Comparison of ENCODE assay signal across 27 cellular contexts in the genomic region with DNA sequence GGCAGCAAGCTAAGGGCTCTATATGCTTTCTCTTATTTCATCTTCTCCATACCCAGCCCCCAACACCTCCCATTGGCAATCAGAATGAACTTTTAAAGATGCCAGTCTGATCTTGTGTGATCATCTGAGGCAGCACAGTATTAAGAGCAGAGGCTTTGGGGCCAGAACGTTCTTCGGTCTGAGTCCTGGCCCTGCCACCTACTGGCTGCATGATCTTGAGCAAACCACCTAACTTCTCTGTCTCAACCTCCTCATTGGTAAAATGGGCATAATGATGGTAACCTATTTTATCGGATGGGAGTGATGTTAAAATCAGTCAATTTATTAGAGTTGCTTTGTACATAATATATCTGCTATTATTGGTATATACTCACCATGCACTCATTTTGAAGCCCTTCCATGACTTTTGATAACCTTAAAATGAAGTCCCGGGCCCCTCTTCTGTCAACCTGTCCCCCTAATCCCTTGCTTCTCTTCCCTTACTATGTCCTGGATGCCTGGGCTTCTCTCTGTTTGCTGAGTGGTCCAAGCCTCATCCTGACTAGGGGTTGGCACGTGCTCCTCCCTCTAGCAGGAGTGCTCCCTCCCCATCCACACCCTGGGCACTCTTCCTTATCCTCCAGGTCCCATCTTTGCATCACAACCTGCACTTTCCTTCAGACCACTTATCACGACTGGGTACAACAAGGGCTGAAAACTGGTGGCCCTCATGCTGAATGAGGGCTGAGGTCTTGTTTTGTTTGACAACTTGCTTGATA. TPM values are rescaled to one million over a fixed set of nuclear protein-coding genes. Genes with fewer than 3 reads are reported as not detected.
A peak's percentile ranks its signal among the peaks of the same experiment; 100 is the strongest.
DNase-seq lines count a peak whose midpoint lies in the region; ATAC-seq and TF ChIP-seq lines count a peak whose summit lies in the region.
"Had no signal": no experiment of that assay in that cellular context is flagged by ENCODE, and none has a peak within 500 bp of the region (broad histone marks: within the 10 kb centered on the region; RNA-seq: fewer than 3 reads in every experiment).

No MANE protein-coding gene starts in this region.

- no peak for TF ChIP-seq POLR2A in heart left ventricle (IDR thresholded peaks at IDR 0.05)

- H3K4me1 ChIP-seq in cardiac muscle cell (ENCODE audit: low read depth) (no peaks in the 10 kb centered on the region), heart left ventricle (peaks cover 0 to 15% (median 7%) of the 10 kb centered on the region in 12 donors), Panc1 (ENCODE audit: control insufficient read depth, insufficient read depth, low read length) (no peaks in the 10 kb centered on the region)
- H3K4me1 ChIP-seq: esophagus squamous epithelium, Peyer's patch, prostate gland had no signal

- POLR2A ChIA-PET in Panc1 (lab: Charles Lee), result no interaction called here
- POLR2A ChIA-PET in HEK293T (lab: Yijun Ruan, JAX), result interaction anchor here (1.0 kb wide), 1 partner anchor 18 kb away, joined by 4 read pairs; a partner anchor contains a TSS

- H3K27ac ChIP-seq in cardiac muscle cell (no peak overlapping the region), heart left ventricle (no peak overlapping the region), Panc1 (ENCODE audit: low read length) (no peak overlapping the region)
- H3K27ac ChIP-seq: esophagus squamous epithelium, HL-60, KMS-11, left ventricle myocardium inferior, Peyer's patch, spleen had no signal

- 74 to 81% (median 78%) methylated on average over 6 of the region's 6 CpGs for WGBS in heart left ventricle, 4 donors

- H3K27ac Mint-ChIP-seq in mesothelial cell of epicardium, result no peak overlapping the region
- H3K27ac Mint-ChIP-seq: activated B cell treated with CpG ODN at 0.5 μM for 24 hours, type B pancreatic cell had no signal

- in situ Hi-C loops in Panc1 (cut with HindIII; ENCODE audit: low pct_unique_long_range_greater_than_20kb, low sequenced_read_pairs), result no loop called here

- H3K4me3 Mint-ChIP-seq in mesothelial cell of epicardium, result no peak overlapping the region
- H3K4me3 Mint-ChIP-seq: activated B cell treated with CpG ODN at 0.5 μM for 24 hours, naive B cell, type B pancreatic cell had no signal

- no peaks in the 10 kb centered on the region for H3K36me3 Mint-ChIP-seq in mesothelial cell of epicardium
- H3K36me3 Mint-ChIP-seq: type B pancreatic cell had no signal

- no peaks in the 10 kb centered on the region for H3K4me1 Mint-ChIP-seq in mesothelial cell of epicardium

- H3K27me3 ChIP-seq in cardiac muscle cell, result peaks cover 2% of the 10 kb centered on the region
- H3K27me3 ChIP-seq in heart left ventricle, result no peaks in the 10 kb centered on the region
- H3K27me3 ChIP-seq in Panc1 (ENCODE audit: control insufficient read depth, insufficient read depth, low read length), result no peaks in the 10 kb centered on the region
- H3K27me3 ChIP-seq: esophagus squamous epithelium, Peyer's patch, spleen had no signal

- H3K36me3 ChIP-seq in cardiac muscle cell, result no peaks in the 10 kb centered on the region
- H3K36me3 ChIP-seq in heart left ventricle, result no peaks in the 10 kb centered on the region
- no peaks in the 10 kb centered on the region for H3K36me3 ChIP-seq in Panc1 (ENCODE audit: control insufficient read depth, insufficient read depth, low read length)
- H3K36me3 ChIP-seq: esophagus squamous epithelium, left ventricle myocardium inferior, Peyer's patch, prostate gland, spleen had no signal

- H3K4me3 ChIP-seq in cardiac muscle cell (no peak overlapping the region), heart left ventricle (no peak overlapping the region), Panc1 (ENCODE audit: low read depth in 2 of 2, low read length in 2 of 2) (no peak overlapping the region), fibroblast of mammary gland (ENCODE audit: control insufficient read depth, low read depth, low read length) (no peak overlapping the region)
- H3K4me3 ChIP-seq: esophagus squamous epithelium, left ventricle myocardium inferior, Peyer's patch, spleen had no signal

- CTCF ChIA-PET in Panc1 (lab: Charles Lee), result interaction anchor here (0.9 kb wide), 1 partner anchor 39 kb away, joined by 4 read pairs; no protein-coding TSS in a partner anchor
- CTCF ChIA-PET in HEK293T (lab: Yijun Ruan, JAX), result interaction anchor here (0.6 to 1.6 kb wide), 2 partner anchors 43 to 61 kb away, joined by 3 to 4 read pairs; no protein-coding TSS in a partner anchor

- intact Hi-C loops in heart left ventricle (cut with DNase I), result no loop called here
- intact Hi-C loops in Panc1 (cut with micrococcal nuclease; ENCODE audit: unreplicated experiment), result no loop called here

- H3K27me3 Mint-ChIP-seq in mesothelial cell of epicardium (ENCODE audit: low read depth), result peaks cover 4% of the 10 kb centered on the region
- H3K27me3 Mint-ChIP-seq: activated B cell treated with CpG ODN at 0.5 μM for 24 hours, naive B cell had no signal

- ATAC-seq in heart left ventricle (no peak), Panc1 (peak; percentile 51; the same call in 1 of the 2 replicates)

- no peaks in the 10 kb centered on the region for H3K9me3 ChIP-seq in cardiac muscle cell (ENCODE audit: low read depth)
- H3K9me3 ChIP-seq in heart left ventricle, result peaks cover 0 to 3% (median 0%) of the 10 kb centered on the region in 12 donors
- H3K9me3 ChIP-seq in Panc1 (ENCODE audit: control insufficient read depth, insufficient read depth, low read depth, low read length), result no peaks in the 10 kb centered on the region
- H3K9me3 ChIP-seq: esophagus squamous epithelium, left ventricle myocardium inferior, Peyer's patch, prostate gland had no signal

- no peaks in the 10 kb centered on the region for H3K9me3 Mint-ChIP-seq in mesothelial cell of epicardium
- H3K9me3 Mint-ChIP-seq: type B pancreatic cell had no signal

- BruUV-seq in Panc1 (replicated peaks; lab: Mats Ljungman, UMichigan), result no TSS peak

- no peak for DNase-seq in cardiac muscle cell (ENCODE audit: low read depth in 1 of 2, low spot score in 1 of 2)
- DNase-seq in heart left ventricle, result no peak
- DNase-seq in Panc1 (ENCODE audit: low read depth, low spot score), result no peak
- DNase-seq in fibroblast of mammary gland (ENCODE audit: low read depth), result no peak
- DNase-seq in mesothelial cell of epicardium (ENCODE audit: low spot score in 2 of 2, unreplicated experiment in 2 of 2), result no peak
- no peak for DNase-seq in HEK293T (ENCODE audit: extremely low spot score)
- DNase-seq in NCI-H748 treated with DMSO at 0.1 percent for 48 hours (lab: John Stamatoyannopoulos, UW), result no peak
- no peak for DNase-seq in cortex of kidney (lab: John Stamatoyannopoulos, UW)
- DNase-seq: ACHN; activated B cell treated with CpG ODN at 0.5 μM for 24 hours; activated CD8-positive, alpha-beta memory T cell treated with anti-CD3 and anti-CD28 coated beads for 24 hours; activated effector memory CD4-positive, alpha-beta T cell treated with Interleukin-2 at 50 U/mL for 16 hours; anterior cingulate cortex; COR-L47; esophagus squamous epithelium; GF-D8; left ventricle myocardium inferior; naive B cell; NCI-H146; NCI-H510A; Peyer's patch; spleen; stimulated activated naive CD4-positive, alpha-beta T cell had no signal

- TF ChIP-seq CTCF in cardiac muscle cell (IDR thresholded peaks at IDR 0.05; ENCODE audit: low read depth, low read length) (peak; percentile 19), heart left ventricle (IDR thresholded peaks at IDR 0.05) (peak in 1 of 12 donors; percentile 11), Panc1 (IDR thresholded peaks at IDR 0.05) (no peak; the same call in 1 of the 2 replicates), fibroblast of mammary gland (conservative IDR thresholded peaks at IDR 0.05; ENCODE audit: control insufficient read depth, insufficient read depth, low read depth, low read length) (peak; percentile 20), mesothelial cell of epicardium (IDR thresholded peaks at IDR 0.05; ENCODE audit: unreplicated experiment) (no peak)

TF ChIP-seq in HEK293T, 16 proteins besides CTCF, POLR2A, EP300 and RAD21:
- TF ChIP-seq SP1 (IDR thresholded peaks at IDR 0.05) (no peak), HDGF (IDR thresholded peaks at IDR 0.05; ENCODE audit: borderline replicate concordance) (no peak), ELF4 (IDR thresholded peaks at IDR 0.05) (no peak), LEF1 (IDR thresholded peaks at IDR 0.05; ENCODE audit: borderline replicate concordance) (no peak), L3MBTL2 (conservative IDR thresholded peaks at IDR 0.05) (no peak), ZNF384 (IDR thresholded peaks at IDR 0.05) (no peak)
- TF ChIP-seq, protein P1, sequence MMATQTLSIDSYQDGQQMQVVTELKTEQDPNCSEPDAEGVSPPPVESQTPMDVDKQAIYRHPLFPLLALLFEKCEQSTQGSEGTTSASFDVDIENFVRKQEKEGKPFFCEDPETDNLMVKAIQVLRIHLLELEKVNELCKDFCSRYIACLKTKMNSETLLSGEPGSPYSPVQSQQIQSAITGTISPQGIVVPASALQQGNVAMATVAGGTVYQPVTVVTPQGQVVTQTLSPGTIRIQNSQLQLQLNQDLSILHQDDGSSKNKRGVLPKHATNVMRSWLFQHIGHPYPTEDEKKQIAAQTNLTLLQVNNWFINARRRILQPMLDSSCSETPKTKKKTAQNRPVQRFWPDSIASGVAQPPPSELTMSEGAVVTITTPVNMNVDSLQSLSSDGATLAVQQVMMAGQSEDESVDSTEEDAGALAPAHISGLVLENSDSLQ (IDR thresholded peaks at IDR 0.05), result no peak

RNA-seq across cellular contexts. Expression of a gene that starts 6.3 kb away (rescaled TPM):
- total RNA-seq in cardiac muscle cell, result 0.48 and 0.85 TPM in 2 replicates
- 0.49 and 1.7 TPM in 2 replicates for polyA plus RNA-seq in cardiac muscle cell
- total RNA-seq in heart left ventricle, result under 1 TPM in 4 of 9 donors, not detected in 5; 0.09 to 0.20 (median 0.14) TPM
- under 1 TPM; 0.07 to 0.11 TPM for polyA plus RNA-seq in heart left ventricle
- 0.54 TPM for total RNA-seq in Panc1 (2021; ENCODE audit: unreplicated experiment)
- polyA plus RNA-seq in Panc1 (2012; ENCODE audit: insufficient read length), result 0.81 TPM
- 0.74 to 1.1 TPM (median 0.80 TPM) in 3 replicates for total RNA-seq in mesothelial cell of epicardium
- total RNA-seq: left ventricle myocardium inferior had no signal

RNA-seq across cellular contexts. Expression of a gene that starts 17.6 kb away (rescaled TPM):
- total RNA-seq in cardiac muscle cell (16.2 and 30.0 TPM in 2 replicates), heart left ventricle (10 to 100 TPM; 13.0 to 26.7 (median 20.6) TPM), Panc1 (2021; ENCODE audit: unreplicated experiment) (44.7 TPM), mesothelial cell of epicardium (26.6 to 27.1 TPM (median 26.6 TPM) in 3 replicates)
- polyA plus RNA-seq in cardiac muscle cell (39.8 and 60.8 TPM in 2 replicates), heart left ventricle (10 to 100 TPM; 10.8 to 42.3 TPM)
- polyA plus RNA-seq in Panc1 (2012; ENCODE audit: insufficient read length), result 32.3 TPM

RNA-seq across cellular contexts. Expression of a gene that starts 17.9 kb away (rescaled TPM):
- 28.3 and 31.5 TPM in 2 replicates for total RNA-seq in cardiac muscle cell
- 21.9 and 40.0 TPM in 2 replicates for polyA plus RNA-seq in cardiac muscle cell
- total RNA-seq in heart left ventricle, result 10 to 100 TPM; 13.1 to 34.2 (median 16.6) TPM
- 10 to 100 TPM in 1 of 2 donors, 1 to 10 TPM in 1; 7.2 to 25.2 TPM for polyA plus RNA-seq in heart left ventricle
- 52.4 TPM for total RNA-seq in Panc1 (2021; ENCODE audit: unreplicated experiment)
- polyA plus RNA-seq in Panc1 (2012; ENCODE audit: insufficient read length), result 37.9 TPM
- 41.9 to 48.0 TPM (median 45.8 TPM) in 3 replicates for total RNA-seq in mesothelial cell of epicardium

Comparison
In these comparisons a context has a peak if more than half of its experiments do, and no peak if none do; other contexts are left out.
1. CTCF ChIP-seq: peak in cardiac muscle cell (single experiment) and fibroblast of mammary gland (single experiment); none in Panc1 (single experiment) and mesothelial cell of epicardium (single experiment).